In the genomic region with DNA sequence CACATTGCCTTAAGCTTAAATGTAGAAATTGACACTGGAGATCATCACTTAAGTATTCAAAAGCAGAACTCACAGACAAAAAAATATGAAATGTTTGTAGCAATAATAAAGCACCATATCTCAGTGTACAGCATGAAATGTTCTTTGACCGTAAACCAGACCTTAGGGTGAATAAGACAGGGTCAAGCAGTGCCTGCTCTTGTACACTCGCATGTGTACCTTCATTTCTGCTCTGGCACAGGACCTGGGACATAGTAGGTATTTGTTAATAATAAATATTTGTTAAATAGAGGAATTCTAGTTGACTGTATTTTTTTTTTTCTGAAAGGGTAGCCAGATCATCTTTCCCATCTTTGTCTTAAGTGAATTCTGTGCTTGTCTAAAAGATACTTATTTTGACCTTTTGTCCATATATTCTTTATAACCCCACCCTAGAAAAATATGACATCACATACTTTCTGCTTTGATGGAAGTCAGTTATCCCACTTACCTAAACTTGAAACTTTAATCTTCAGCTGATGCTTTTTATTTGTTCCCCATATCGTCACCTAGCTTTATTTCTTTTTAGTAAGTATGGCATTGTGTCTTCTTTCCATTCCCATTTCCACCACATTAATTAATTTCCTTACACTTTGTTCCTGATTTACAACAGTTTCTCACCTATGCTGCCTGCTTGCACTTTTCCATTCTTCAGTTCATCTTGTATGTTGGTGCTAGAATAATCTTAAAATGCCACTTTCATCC, we compare ENCODE assay signal across 8 cellular contexts. TPM values are rescaled to one million over a fixed set of nuclear protein-coding genes. Genes with fewer than 3 reads are reported as not detected.
A peak's percentile ranks its signal among the peaks of the same experiment; 100 is the strongest.
DNase-seq lines count a peak whose midpoint lies in the region; ATAC-seq and TF ChIP-seq lines count a peak whose summit lies in the region.

No MANE protein-coding gene starts in this region.

- peak overlapping the region; percentile 2 for H3K4me3 Mint-ChIP-seq in MCF 10A (ENCODE audit: unreplicated experiment)

- H3K27ac ChIP-seq in breast epithelium (no peak overlapping the region), OCI-LY1 (ENCODE audit: low read depth, low read length, poor library complexity, severe bottlenecking) (peak overlapping the region; percentile 68), fibroblast of lung (ENCODE audit: insufficient read depth, low read length) (peak overlapping the region; percentile 85), prostate gland (no peak overlapping the region)

- no peaks in the 10 kb centered on the region for H3K27me3 Mint-ChIP-seq in MCF 10A (ENCODE audit: insufficient read depth, unreplicated experiment)

- TF ChIP-seq CTCF in MCF 10A (IDR thresholded peaks at IDR 0.05; ENCODE audit: unreplicated experiment): no peak
- TF ChIP-seq CTCF in breast epithelium (IDR thresholded peaks at IDR 0.05): no peak
- no peak for TF ChIP-seq CTCF in OCI-LY1 (IDR thresholded peaks at IDR 0.05; ENCODE audit: low read length)
- no peak for TF ChIP-seq CTCF in fibroblast of lung (conservative IDR thresholded peaks at IDR 0.05 in 1 of 2, IDR thresholded peaks at IDR 0.05 in 1 of 2; ENCODE audit: low read depth in 1 of 2, low read length in 2 of 2)
- no peak for TF ChIP-seq CTCF in prostate gland (IDR thresholded peaks at IDR 0.05)

- H2AFZ ChIP-seq in OCI-LY1 (ENCODE audit: low read length): no peak overlapping the region
- H2AFZ ChIP-seq in fibroblast of lung (ENCODE audit: low read length): peak overlapping the region; percentile 14

- POLR2A ChIA-PET in MCF 10A (lab: Yijun Ruan, JAX): interaction anchor here (0.5 to 1.6 kb wide), 14 partner anchors 31 to 1283 kb away, joined by 3 to 4 read pairs (median 3); partner anchors contain the start of gene EVI5

- CTCF ChIA-PET in MCF 10A (lab: Yijun Ruan, JAX): interaction anchor here (0.6 to 3.9 kb wide), 12 partner anchors 10 to 413 kb away, joined by 3 to 26 read pairs (median 3); no protein-coding TSS in a partner anchor

- ATAC-seq in HG03097 (IDR thresholded peaks at IDR 0.05; ENCODE audit: low FRiP score, unreplicated experiment): no peak

- no peaks in the 10 kb centered on the region for H3K36me3 ChIP-seq in breast epithelium
- peaks cover 20% of the 10 kb centered on the region; the same call in 1 of the 2 replicates for H3K36me3 ChIP-seq in OCI-LY1 (ENCODE audit: insufficient read depth, low read length)
- no peaks in the 10 kb centered on the region for H3K36me3 ChIP-seq in fibroblast of lung (ENCODE audit: control insufficient read depth, insufficient read depth, low read length)
- H3K36me3 ChIP-seq in prostate gland: no peaks in the 10 kb centered on the region

- no TSS peak for BruUV-seq in MCF 10A (replicated peaks; lab: Mats Ljungman, UMichigan)

- DNase-seq in MCF 10A (ENCODE audit: unreplicated experiment): peak; percentile 9
- no peak for DNase-seq in breast epithelium (ENCODE audit: low spot score in 2 of 2)
- DNase-seq in fibroblast of lung (ENCODE audit: low read depth in 2 of 2): no peak
- DNase-seq in superior temporal gyrus (ENCODE audit: extremely low spot score): peak; percentile 25
- no peak for DNase-seq in stimulated activated naive CD4-positive, alpha-beta T cell (lab: John Stamatoyannopoulos, UW)
- DNase-seq in prostate gland (ENCODE audit: low spot score): no peak

- no peaks in the 10 kb centered on the region for H3K9me2 ChIP-seq in OCI-LY1 (ENCODE audit: low read depth, low read length)

- no peaks in the 10 kb centered on the region for H3K9me3 ChIP-seq in breast epithelium
- H3K9me3 ChIP-seq in OCI-LY1 (ENCODE audit: low read length): no peaks in the 10 kb centered on the region
- H3K9me3 ChIP-seq in fibroblast of lung (ENCODE audit: control insufficient read depth, insufficient read depth, low read depth, low read length): no peaks in the 10 kb centered on the region
- no peaks in the 10 kb centered on the region for H3K9me3 ChIP-seq in prostate gland

- no peaks in the 10 kb centered on the region for H3F3A ChIP-seq in OCI-LY1 (ENCODE audit: insufficient read depth, low read length)

- peaks cover 62% of the 10 kb centered on the region for H3K79me2 ChIP-seq in OCI-LY1 (ENCODE audit: insufficient read depth, low read length)
- H3K79me2 ChIP-seq in fibroblast of lung (ENCODE audit: control insufficient read depth, insufficient read depth, low read length): peaks cover 27% of the 10 kb centered on the region

- H3K4me1 Mint-ChIP-seq in MCF 10A (ENCODE audit: insufficient read depth, unreplicated experiment): peaks cover 17% of the 10 kb centered on the region

- no peak overlapping the region for H3K27ac Mint-ChIP-seq in MCF 10A (ENCODE audit: low read depth, unreplicated experiment)

- H3K9ac ChIP-seq in OCI-LY1 (ENCODE audit: low read length) (peak overlapping the region; percentile 92), fibroblast of lung (ENCODE audit: insufficient read depth, low read length) (no peak overlapping the region)

- H3K27me3 ChIP-seq in breast epithelium: no peaks in the 10 kb centered on the region
- H3K27me3 ChIP-seq in OCI-LY1 (ENCODE audit: insufficient read depth, low read length): no peaks in the 10 kb centered on the region
- no peaks in the 10 kb centered on the region for H3K27me3 ChIP-seq in fibroblast of lung (ENCODE audit: control insufficient read depth, insufficient read depth, low read length)
- no peaks in the 10 kb centered on the region for H3K27me3 ChIP-seq in prostate gland (replicated peaks; ENCODE audit: insufficient read depth)

- 73% methylated on average over 3 of the region's 3 CpGs for WGBS in prostate gland

- H3K4me2 ChIP-seq in OCI-LY1 (ENCODE audit: low read length) (peak overlapping the region; percentile 89), fibroblast of lung (ENCODE audit: extremely low read depth, insufficient read depth, low read length) (peak overlapping the region; percentile 92)

- TF ChIP-seq POLR2A in breast epithelium (IDR thresholded peaks at IDR 0.05): no peak
- TF ChIP-seq POLR2A in prostate gland (IDR thresholded peaks at IDR 0.05): no peak

- no peaks in the 10 kb centered on the region for H3K9me3 Mint-ChIP-seq in MCF 10A (ENCODE audit: unreplicated experiment)

- H4K20me1 ChIP-seq in OCI-LY1 (ENCODE audit: insufficient read depth, low read length) (no peaks in the 10 kb centered on the region), fibroblast of lung (ENCODE audit: control insufficient read depth, extremely low read depth, insufficient read depth, low read length) (no peaks in the 10 kb centered on the region)

- H3K4me3 ChIP-seq in breast epithelium: no peak overlapping the region
- H3K4me3 ChIP-seq in OCI-LY1 (ENCODE audit: low read depth, low read length, poor library complexity, severe bottlenecking): peak overlapping the region; percentile 87
- peak overlapping the region; percentile 54 to 78 (median 75) for H3K4me3 ChIP-seq in fibroblast of lung (replicated peaks in 1 of 4; ENCODE audit: control extremely low read depth in 1 of 4, insufficient read depth in 1 of 4, low read depth in 3 of 4, low read length in 4 of 4)
- no peak overlapping the region for H3K4me3 ChIP-seq in prostate gland

- intact Hi-C loops in MCF 10A (cut with micrococcal nuclease): loop anchor here (5.0 to 10.0 kb wide), 2 partner anchors 60 to 338 kb away; no protein-coding TSS in a partner anchor
- intact Hi-C loops in breast epithelium (cut with DNase I; ENCODE audit: low total_unique reads): loop anchor here (5.0 kb wide), 1 partner anchor 785 kb away; no protein-coding TSS in a partner anchor
- intact Hi-C loops in prostate gland (cut with DNase I): loop anchor here (5.0 to 10.0 kb wide), 3 partner anchors 98 to 792 kb away; partner anchors contain the start of genes GLMN, HFM1 and RPAP2

- H3K4me1 ChIP-seq in breast epithelium (no peaks in the 10 kb centered on the region), OCI-LY1 (ENCODE audit: insufficient read depth, low read length, severe bottlenecking) (peaks cover 44% of the 10 kb centered on the region), fibroblast of lung (ENCODE audit: control insufficient read depth, extremely low read depth, insufficient read depth, low read length) (peaks cover 13% of the 10 kb centered on the region), prostate gland (replicated peaks) (no peaks in the 10 kb centered on the region)

- no peaks in the 10 kb centered on the region for H3K36me3 Mint-ChIP-seq in MCF 10A (ENCODE audit: insufficient read depth, unreplicated experiment)

RNA-seq across cellular contexts. Expression of gene CDC7, which starts 1.7 kb away (rescaled TPM):
- total RNA-seq in MCF 10A (2022) (4.0 and 8.0 TPM in 2 replicates), breast epithelium (1 to 10 TPM in 2 of 3 donors, under 1 TPM in 1; 0.48 to 4.9 (median 4.1) TPM), fibroblast of lung (3.1 and 3.6 TPM in 2 replicates), prostate gland (1 to 10 TPM in 1 of 2 donors, under 1 TPM in 1; 0.68 to 6.1 TPM)
- polyA plus RNA-seq in fibroblast of lung: 5.1 and 8.6 TPM in 2 replicates
- 3.3 and 6.4 TPM in 2 replicates for polyA plus RNA-seq in fibroblast of lung (2012)
- not detected in 2 replicates for polyA minus RNA-seq in fibroblast of lung (ENCODE audit: low replicate concordance)

Comparison
In these comparisons a context has a peak if more than half of its experiments do, and no peak if none do; other contexts are left out.
1. DNase-seq: peak in MCF 10A (single experiment) and superior temporal gyrus (single experiment); none in breast epithelium (0 of 2), fibroblast of lung (0 of 2), stimulated activated naive CD4-positive, alpha-beta T cell (0 of 6) and prostate gland (single experiment).
2. H3K27ac ChIP-seq: peak in OCI-LY1 (single experiment) and fibroblast of lung (single experiment); none in breast epithelium (0 of 2) and prostate gland (0 of 2).
3. H3K4me3 ChIP-seq: peak in OCI-LY1 (single experiment) and fibroblast of lung (4 of 4); none in breast epithelium (0 of 3) and prostate gland (0 of 2).